Comparison of ENCODE assay signal across 8 cellular contexts in the genomic region with DNA sequence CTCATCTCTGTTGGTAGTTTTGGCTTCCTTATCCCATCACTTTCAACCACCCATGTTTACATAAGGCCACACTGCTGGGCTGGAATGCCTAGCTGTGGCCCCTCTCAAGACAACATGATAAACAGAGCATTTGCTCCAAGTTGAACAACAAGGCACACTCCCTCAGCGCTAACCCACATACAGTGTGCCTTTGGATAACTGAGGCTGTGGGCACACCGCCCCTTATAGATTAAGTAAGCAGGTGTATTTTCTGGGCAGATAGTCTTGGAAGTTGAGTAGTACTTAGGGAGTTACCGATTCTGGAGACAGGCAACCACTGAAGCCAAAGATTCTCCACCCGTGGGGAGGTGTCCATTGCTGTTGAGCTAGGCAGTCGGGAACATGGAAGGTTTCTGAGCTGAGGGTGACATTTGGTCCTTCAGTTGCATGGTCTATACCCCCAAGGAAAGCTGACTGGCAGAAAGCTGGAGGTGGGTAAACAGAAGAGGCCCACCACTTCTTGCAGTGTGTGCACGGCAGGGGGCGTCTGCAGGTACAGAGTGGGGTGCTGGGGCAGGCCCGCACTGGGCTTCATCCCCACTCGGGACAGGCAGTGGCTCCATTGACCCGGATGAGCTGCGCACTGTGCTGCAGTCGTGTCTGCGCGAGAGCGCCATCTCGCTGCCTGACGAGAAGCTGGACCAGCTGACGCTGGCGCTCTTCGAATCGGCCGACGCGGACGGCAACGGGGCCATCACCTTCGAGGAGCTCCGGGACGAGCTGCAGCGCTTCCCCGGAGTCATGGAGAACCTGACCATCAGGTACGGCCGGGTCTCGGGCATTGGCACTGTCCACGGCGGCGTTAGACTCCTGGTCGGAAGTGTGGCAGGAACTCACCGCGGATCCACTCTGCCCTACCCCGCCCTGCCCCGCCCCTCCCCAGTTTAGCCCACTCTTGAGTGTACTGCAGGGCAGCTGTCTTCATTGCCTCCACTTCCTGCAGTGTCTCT. TPM values are rescaled to one million over a fixed set of nuclear protein-coding genes. Genes with fewer than 3 reads are reported as not detected.
A peak's percentile ranks its signal among the peaks of the same experiment; 100 is the strongest.
DNase-seq lines count a peak whose midpoint lies in the region; ATAC-seq and TF ChIP-seq lines count a peak whose summit lies in the region.

No MANE protein-coding gene starts in this region.

- CTCF ChIA-PET in HEK293T (lab: Yijun Ruan, JAX) = interaction anchor here (0.6 to 1.5 kb wide), 20 partner anchors 8 to 481 kb away, joined by 3 to 12 read pairs (median 4); partner anchors contain the start of genes GLCE and NOX5
- CTCF ChIA-PET in activated B cell treated with CpG ODN at 0.5 μM for 24 hours (lab: Charles Lee) = interaction anchor here (1.1 kb wide), 1 partner anchor 235 kb away, joined by 3 read pairs; no protein-coding TSS in a partner anchor

- H3K36me3 ChIP-seq in suprapubic skin = no peaks in the 10 kb centered on the region
- no peaks in the 10 kb centered on the region for H3K36me3 ChIP-seq in SJCRH30

- peaks cover 12% of the 10 kb centered on the region for H3K27me3 ChIP-seq in suprapubic skin
- no peaks in the 10 kb centered on the region; the same call in 1 of the 2 replicates for H3K27me3 ChIP-seq in SJCRH30

- intact Hi-C loops in activated B cell treated with CpG ODN at 0.5 μM for 24 hours (cut with micrococcal nuclease) = no loop called here

- no peak for TF ChIP-seq EP300 in suprapubic skin (IDR thresholded peaks at IDR 0.05)

- H3K9me3 ChIP-seq in suprapubic skin (no peaks in the 10 kb centered on the region), SJCRH30 (replicated peaks) (no peaks in the 10 kb centered on the region)

- no peak overlapping the region for H3K27ac ChIP-seq in suprapubic skin
- no peak overlapping the region for H3K27ac ChIP-seq in SJCRH30

- H3K4me3 ChIP-seq in suprapubic skin (peak overlapping the region; percentile 37), SJCRH30 (no peak overlapping the region)

- 76% methylated on average over 5 of the region's 42 CpGs for WGBS in suprapubic skin

- H3K36me3 Mint-ChIP-seq in activated B cell treated with CpG ODN at 0.5 μM for 24 hours (ENCODE audit: low read depth) = no peaks in the 10 kb centered on the region
- no peaks in the 10 kb centered on the region for H3K36me3 Mint-ChIP-seq in effector memory CD8-positive, alpha-beta T cell (ENCODE audit: insufficient read depth)

- H3K4me1 Mint-ChIP-seq in activated B cell treated with CpG ODN at 0.5 μM for 24 hours = peaks cover 4% of the 10 kb centered on the region
- no peaks in the 10 kb centered on the region for H3K4me1 Mint-ChIP-seq in effector memory CD8-positive, alpha-beta T cell (ENCODE audit: low read depth in 2 of 2)

- H3K27ac Mint-ChIP-seq in activated B cell treated with CpG ODN at 0.5 μM for 24 hours = no peak overlapping the region
- H3K27ac Mint-ChIP-seq in effector memory CD8-positive, alpha-beta T cell = no peak overlapping the region

- H3K4me1 ChIP-seq in suprapubic skin (peaks cover 11% of the 10 kb centered on the region), SJCRH30 (no peaks in the 10 kb centered on the region)

- DNase-seq in AG08396 (ENCODE audit: low spot score) (peak; percentile 43), HEK293T (ENCODE audit: extremely low spot score) (peak; percentile 61), activated B cell treated with CpG ODN at 0.5 μM for 24 hours (no peak), medulla oblongata (ENCODE audit: extremely low spot score) (peak; percentile 16), suprapubic skin (ENCODE audit: low spot score in 2 of 2) (no peak), SJCRH30 (no peak)
- peak in 1 of 3 experiments; percentile 4 for DNase-seq in effector memory CD8-positive, alpha-beta T cell

- TF ChIP-seq CTCF in activated B cell treated with CpG ODN at 0.5 μM for 24 hours (IDR thresholded peaks at IDR 0.05) (no peak), suprapubic skin (IDR thresholded peaks at IDR 0.05) (peak in 1 of 2 donors; percentile 57)

- no peaks in the 10 kb centered on the region for H3K9me3 Mint-ChIP-seq in activated B cell treated with CpG ODN at 0.5 μM for 24 hours
- H3K9me3 Mint-ChIP-seq in effector memory CD8-positive, alpha-beta T cell = no peaks in the 10 kb centered on the region

- H3K27me3 Mint-ChIP-seq in activated B cell treated with CpG ODN at 0.5 μM for 24 hours = peaks cover 33% of the 10 kb centered on the region
- peaks cover 10 to 61% of the 10 kb centered on the region in 2 donors for H3K27me3 Mint-ChIP-seq in effector memory CD8-positive, alpha-beta T cell

- ATAC-seq in activated B cell treated with CpG ODN at 0.5 μM for 24 hours (ENCODE audit: low read depth) (no peak), GM21717 (IDR thresholded peaks at IDR 0.05; ENCODE audit: unreplicated experiment) (no peak)
- ATAC-seq in effector memory CD8-positive, alpha-beta T cell (replicated peaks) = peak; percentile 66

- POLR2A ChIA-PET in HEK293T (lab: Yijun Ruan, JAX) = interaction anchor here (1.0 to 1.3 kb wide), 2 partner anchors 8 to 431 kb away, joined by 3 to 5 read pairs; no protein-coding TSS in a partner anchor
- POLR2A ChIA-PET in activated B cell treated with CpG ODN at 0.5 μM for 24 hours (lab: Charles Lee) = no interaction called here

- TF ChIP-seq POLR2A in suprapubic skin (IDR thresholded peaks at IDR 0.05) = no peak

- peak overlapping the region; percentile 24 for H3K4me3 Mint-ChIP-seq in activated B cell treated with CpG ODN at 0.5 μM for 24 hours
- H3K4me3 Mint-ChIP-seq in effector memory CD8-positive, alpha-beta T cell = peak overlapping the region; percentile 48 to 53

TF ChIP-seq in HEK293T, 16 proteins besides CTCF, POLR2A, EP300 and RAD21:
- TF ChIP-seq L3MBTL2 (conservative IDR thresholded peaks at IDR 0.05) (peak; percentile 29; the same call in 1 of the 2 replicates), FOXA1 (IDR thresholded peaks at IDR 0.05) (no peak)

RNA-seq across cellular contexts. Expression of gene NOX5, which starts 16.8 kb away (rescaled TPM):
- 0.05 and 0.09 TPM in 2 replicates for total RNA-seq in activated B cell treated with CpG ODN at 0.5 μM for 24 hours
- 1 to 10 TPM in 1 of 4 donors, not detected in 3; 1.6 TPM for total RNA-seq in suprapubic skin
- not detected in 2 replicates for total RNA-seq in SJCRH30 (2014; rRNA removed; shearing (Covaris generic))

Comparison
In these comparisons a context has a peak if more than half of its experiments do, and no peak if none do; other contexts are left out.
1. DNase-seq: peak in AG08396 (single experiment), HEK293T (single experiment) and medulla oblongata (single experiment); none in activated B cell treated with CpG ODN at 0.5 μM for 24 hours (single experiment), suprapubic skin (0 of 2) and SJCRH30 (0 of 2).